1 cellular context compared by ENCODE assay signal in genomic region chr5:151020304-151021031, GRCh38.
TF ChIP-seq lines count a peak whose summit lies in the region.

A gene with protein sequence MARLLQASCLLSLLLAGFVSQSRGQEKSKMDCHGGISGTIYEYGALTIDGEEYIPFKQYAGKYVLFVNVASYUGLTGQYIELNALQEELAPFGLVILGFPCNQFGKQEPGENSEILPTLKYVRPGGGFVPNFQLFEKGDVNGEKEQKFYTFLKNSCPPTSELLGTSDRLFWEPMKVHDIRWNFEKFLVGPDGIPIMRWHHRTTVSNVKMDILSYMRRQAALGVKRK (plus strand): TSS chr5:151020591. CDS start chr5:151020655, 64 bp downstream.

TF ChIP-seq in HepG2, 621 proteins besides CTCF, POLR2A, EP300 and RAD21 (continued from another document and continues in another):
- TF ChIP-seq ATF6 (CRISPR knock-in tag; conservative IDR thresholded peaks at IDR 0.05) (0 out of 2 replicates have a peak, but pooled peaks have one; percentile 36), KLF16 (CRISPR knock-in tag; IDR thresholded peaks at IDR 0.05) (no peak), ZBTB38 (CRISPR knock-in tag; IDR thresholded peaks at IDR 0.05) (peak; percentile 68; the same call in 1 of the 2 replicates), ZMAT3 (CRISPR knock-in tag; conservative IDR thresholded peaks at IDR 0.05) (0 out of 2 replicates have a peak, but pooled peaks have one; percentile 31), SKIL (CRISPR knock-in tag; IDR thresholded peaks at IDR 0.05; ENCODE audit: borderline replicate concordance) (peak; percentile 63; the same call in 1 of the 2 replicates), ZNF607 (CRISPR knock-in tag; IDR thresholded peaks at IDR 0.05; ENCODE audit: borderline replicate concordance) (peak; percentile 89; the same call in 1 of the 2 replicates), CBX5 (CRISPR knock-in tag; IDR thresholded peaks at IDR 0.05; ENCODE audit: borderline replicate concordance) (peak; percentile 12; the same call in 1 of the 2 replicates), ZNF292 (CRISPR knock-in tag; IDR thresholded peaks at IDR 0.05; ENCODE audit: borderline replicate concordance, low read depth) (peak; percentile 76; the same call in 1 of the 2 replicates), MED1 (CRISPR knock-in tag; IDR thresholded peaks at IDR 0.05) (peak; percentile 62), ARHGAP35 (CRISPR knock-in tag; IDR thresholded peaks at IDR 0.05; ENCODE audit: borderline replicate concordance) (peak; percentile 27; the same call in 1 of the 2 replicates), FOXC1 (CRISPR knock-in tag; IDR thresholded peaks at IDR 0.05; ENCODE audit: borderline replicate concordance) (peak; percentile 61; the same call in 1 of the 2 replicates), GATAD1 (CRISPR knock-in tag; IDR thresholded peaks at IDR 0.05) (peak; percentile 52), RFXAP (CRISPR knock-in tag; IDR thresholded peaks at IDR 0.05; ENCODE audit: borderline replicate concordance) (peak; percentile 80; the same call in 1 of the 2 replicates), NFKB2 (CRISPR knock-in tag; IDR thresholded peaks at IDR 0.05; ENCODE audit: borderline replicate concordance) (peak; percentile 72; the same call in 1 of the 2 replicates), ZMAT5 (CRISPR knock-in tag; IDR thresholded peaks at IDR 0.05; ENCODE audit: borderline replicate concordance, low read depth) (no peak), GABPB1 (CRISPR knock-in tag; IDR thresholded peaks at IDR 0.05) (peak; percentile 73; the same call in 1 of the 2 replicates), RARG (CRISPR knock-in tag; IDR thresholded peaks at IDR 0.05; ENCODE audit: low read depth) (no peak), ZNF883 (CRISPR knock-in tag; IDR thresholded peaks at IDR 0.05; ENCODE audit: not compliant biosample characterization) (peak; percentile 69), TBX2 (CRISPR knock-in tag; IDR thresholded peaks at IDR 0.05; ENCODE audit: borderline replicate concordance) (peak; percentile 88), YEATS4 (CRISPR knock-in tag; IDR thresholded peaks at IDR 0.05; ENCODE audit: borderline replicate concordance) (peak; percentile 55), CREM (IDR thresholded peaks at IDR 0.05) (0 out of 2 replicates have a peak, but pooled peaks have one; percentile 21), CREM (CRISPR knock-in tag; IDR thresholded peaks at IDR 0.05) (no peak), MXD4 (CRISPR knock-in tag; IDR thresholded peaks at IDR 0.05) (peak; percentile 62), ZNF124 (CRISPR knock-in tag; IDR thresholded peaks at IDR 0.05) (peak; percentile 74; the same call in 1 of the 2 replicates), ZNF564 (CRISPR knock-in tag; IDR thresholded peaks at IDR 0.05) (peak; percentile 73; the same call in 1 of the 2 replicates), ARNTL (CRISPR knock-in tag; IDR thresholded peaks at IDR 0.05) (peak; percentile 54; the same call in 1 of the 2 replicates), ZNF232 (CRISPR knock-in tag; IDR thresholded peaks at IDR 0.05; ENCODE audit: borderline replicate concordance) (peak; percentile 62; the same call in 1 of the 2 replicates), ZFP90 (CRISPR knock-in tag; IDR thresholded peaks at IDR 0.05; ENCODE audit: borderline replicate concordance) (0 out of 2 replicates have a peak, but pooled peaks have one; percentile 44), AGO1 (IDR thresholded peaks at IDR 0.05; ENCODE audit: low read depth, low read length, poor library complexity, severe bottlenecking) (peak; percentile 70), BRCA1 (CRISPR knock-in tag; IDR thresholded peaks at IDR 0.05) (peak; percentile 32; the same call in 1 of the 2 replicates), POLR2G (IDR thresholded peaks at IDR 0.05; ENCODE audit: low read depth, low read length) (peak; percentile 92), RARA (CRISPR knock-in tag; IDR thresholded peaks at IDR 0.05) (0 out of 2 replicates have a peak, but pooled peaks have one; percentile 14), HNF1B (CRISPR knock-in tag; IDR thresholded peaks at IDR 0.05) (peak; percentile 77; the same call in 1 of the 2 replicates), NCOR1 (IDR thresholded peaks at IDR 0.05; ENCODE audit: borderline replicate concordance, low read length) (peak; percentile 21; the same call in 1 of the 2 replicates), MTA1 (CRISPR knock-in tag; IDR thresholded peaks at IDR 0.05; ENCODE audit: borderline replicate concordance) (0 out of 2 replicates have a peak, but pooled peaks have one; percentile 25), DDIT3 (CRISPR knock-in tag; IDR thresholded peaks at IDR 0.05) (no peak), CC2D1A (CRISPR knock-in tag; IDR thresholded peaks at IDR 0.05) (no peak), XRCC5 (optimal IDR thresholded peaks at IDR 0.05; ENCODE audit: low read length) (peak; percentile 79), BRD4 (CRISPR knock-in tag; IDR thresholded peaks at IDR 0.05) (peak; percentile 45; the same call in 1 of the 2 replicates), ELF3 (CRISPR knock-in tag; IDR thresholded peaks at IDR 0.05) (no peak), ZNF589 (CRISPR knock-in tag; conservative IDR thresholded peaks at IDR 0.05) (0 out of 2 replicates have a peak, but pooled peaks have one; percentile 61), KDM6A (CRISPR knock-in tag; IDR thresholded peaks at IDR 0.05; ENCODE audit: low read depth) (no peak), NR2F6 (IDR thresholded peaks at IDR 0.05) (0 out of 2 replicates have a peak, but pooled peaks have one; percentile 9), NR2F6 (CRISPR knock-in tag; IDR thresholded peaks at IDR 0.05) (0 out of 2 replicates have a peak, but pooled peaks have one; percentile 14), NCOA2 (CRISPR knock-in tag; IDR thresholded peaks at IDR 0.05) (peak; percentile 23; the same call in 1 of the 2 replicates), ASH2L (IDR thresholded peaks at IDR 0.05; ENCODE audit: insufficient read length, low read depth, low read length) (peak; percentile 53), ZNF234 (CRISPR knock-in tag; conservative IDR thresholded peaks at IDR 0.05) (peak; percentile 91; the same call in 1 of the 2 replicates), CREB1 (IDR thresholded peaks at IDR 0.05) (peak; percentile 48), CREB1 (CRISPR knock-in tag; IDR thresholded peaks at IDR 0.05) (no peak), ZNF678 (CRISPR knock-in tag; IDR thresholded peaks at IDR 0.05) (no peak), ETV5 (CRISPR knock-in tag; IDR thresholded peaks at IDR 0.05; ENCODE audit: borderline replicate concordance) (peak; percentile 43; the same call in 1 of the 2 replicates), REPIN1 (CRISPR knock-in tag; IDR thresholded peaks at IDR 0.05; ENCODE audit: borderline replicate concordance, low read depth) (peak; percentile 64; the same call in 1 of the 2 replicates), MTERF4 (CRISPR knock-in tag; IDR thresholded peaks at IDR 0.05) (no peak; the same call in 1 of the 2 replicates)
- TF ChIP-seq, protein P1, sequence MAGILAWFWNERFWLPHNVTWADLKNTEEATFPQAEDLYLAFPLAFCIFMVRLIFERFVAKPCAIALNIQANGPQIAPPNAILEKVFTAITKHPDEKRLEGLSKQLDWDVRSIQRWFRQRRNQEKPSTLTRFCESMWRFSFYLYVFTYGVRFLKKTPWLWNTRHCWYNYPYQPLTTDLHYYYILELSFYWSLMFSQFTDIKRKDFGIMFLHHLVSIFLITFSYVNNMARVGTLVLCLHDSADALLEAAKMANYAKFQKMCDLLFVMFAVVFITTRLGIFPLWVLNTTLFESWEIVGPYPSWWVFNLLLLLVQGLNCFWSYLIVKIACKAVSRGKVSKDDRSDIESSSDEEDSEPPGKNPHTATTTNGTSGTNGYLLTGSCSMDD (CRISPR knock-in tag; IDR thresholded peaks at IDR 0.05), result no peak
- TF ChIP-seq, protein P2, sequence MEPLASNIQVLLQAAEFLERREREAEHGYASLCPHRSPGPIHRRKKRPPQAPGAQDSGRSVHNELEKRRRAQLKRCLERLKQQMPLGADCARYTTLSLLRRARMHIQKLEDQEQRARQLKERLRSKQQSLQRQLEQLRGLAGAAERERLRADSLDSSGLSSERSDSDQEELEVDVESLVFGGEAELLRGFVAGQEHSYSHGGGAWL (CRISPR knock-in tag; IDR thresholded peaks at IDR 0.05), result peak; percentile 59
- TF ChIP-seq, protein P3, sequence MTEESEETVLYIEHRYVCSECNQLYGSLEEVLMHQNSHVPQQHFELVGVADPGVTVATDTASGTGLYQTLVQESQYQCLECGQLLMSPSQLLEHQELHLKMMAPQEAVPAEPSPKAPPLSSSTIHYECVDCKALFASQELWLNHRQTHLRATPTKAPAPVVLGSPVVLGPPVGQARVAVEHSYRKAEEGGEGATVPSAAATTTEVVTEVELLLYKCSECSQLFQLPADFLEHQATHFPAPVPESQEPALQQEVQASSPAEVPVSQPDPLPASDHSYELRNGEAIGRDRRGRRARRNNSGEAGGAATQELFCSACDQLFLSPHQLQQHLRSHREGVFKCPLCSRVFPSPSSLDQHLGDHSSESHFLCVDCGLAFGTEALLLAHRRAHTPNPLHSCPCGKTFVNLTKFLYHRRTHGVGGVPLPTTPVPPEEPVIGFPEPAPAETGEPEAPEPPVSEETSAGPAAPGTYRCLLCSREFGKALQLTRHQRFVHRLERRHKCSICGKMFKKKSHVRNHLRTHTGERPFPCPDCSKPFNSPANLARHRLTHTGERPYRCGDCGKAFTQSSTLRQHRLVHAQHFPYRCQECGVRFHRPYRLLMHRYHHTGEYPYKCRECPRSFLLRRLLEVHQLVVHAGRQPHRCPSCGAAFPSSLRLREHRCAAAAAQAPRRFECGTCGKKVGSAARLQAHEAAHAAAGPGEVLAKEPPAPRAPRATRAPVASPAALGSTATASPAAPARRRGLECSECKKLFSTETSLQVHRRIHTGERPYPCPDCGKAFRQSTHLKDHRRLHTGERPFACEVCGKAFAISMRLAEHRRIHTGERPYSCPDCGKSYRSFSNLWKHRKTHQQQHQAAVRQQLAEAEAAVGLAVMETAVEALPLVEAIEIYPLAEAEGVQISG (CRISPR knock-in tag; IDR thresholded peaks at IDR 0.05), result peak; percentile 45; the same call in 1 of the 2 replicates
- TF ChIP-seq, protein P4, sequence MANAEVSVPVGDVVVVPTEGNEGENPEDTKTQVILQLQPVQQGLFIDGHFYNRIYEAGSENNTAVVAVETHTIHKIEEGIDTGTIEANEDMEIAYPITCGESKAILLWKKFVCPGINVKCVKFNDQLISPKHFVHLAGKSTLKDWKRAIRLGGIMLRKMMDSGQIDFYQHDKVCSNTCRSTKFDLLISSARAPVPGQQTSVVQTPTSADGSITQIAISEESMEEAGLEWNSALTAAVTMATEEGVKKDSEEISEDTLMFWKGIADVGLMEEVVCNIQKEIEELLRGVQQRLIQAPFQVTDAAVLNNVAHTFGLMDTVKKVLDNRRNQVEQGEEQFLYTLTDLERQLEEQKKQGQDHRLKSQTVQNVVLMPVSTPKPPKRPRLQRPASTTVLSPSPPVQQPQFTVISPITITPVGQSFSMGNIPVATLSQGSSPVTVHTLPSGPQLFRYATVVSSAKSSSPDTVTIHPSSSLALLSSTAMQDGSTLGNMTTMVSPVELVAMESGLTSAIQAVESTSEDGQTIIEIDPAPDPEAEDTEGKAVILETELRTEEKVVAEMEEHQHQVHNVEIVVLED (CRISPR knock-in tag; IDR thresholded peaks at IDR 0.05; ENCODE audit: borderline replicate concordance), result peak; percentile 22; the same call in 1 of the 2 replicates
